Comparison of ENCODE assay signal across 8 cellular contexts in the genomic region with DNA sequence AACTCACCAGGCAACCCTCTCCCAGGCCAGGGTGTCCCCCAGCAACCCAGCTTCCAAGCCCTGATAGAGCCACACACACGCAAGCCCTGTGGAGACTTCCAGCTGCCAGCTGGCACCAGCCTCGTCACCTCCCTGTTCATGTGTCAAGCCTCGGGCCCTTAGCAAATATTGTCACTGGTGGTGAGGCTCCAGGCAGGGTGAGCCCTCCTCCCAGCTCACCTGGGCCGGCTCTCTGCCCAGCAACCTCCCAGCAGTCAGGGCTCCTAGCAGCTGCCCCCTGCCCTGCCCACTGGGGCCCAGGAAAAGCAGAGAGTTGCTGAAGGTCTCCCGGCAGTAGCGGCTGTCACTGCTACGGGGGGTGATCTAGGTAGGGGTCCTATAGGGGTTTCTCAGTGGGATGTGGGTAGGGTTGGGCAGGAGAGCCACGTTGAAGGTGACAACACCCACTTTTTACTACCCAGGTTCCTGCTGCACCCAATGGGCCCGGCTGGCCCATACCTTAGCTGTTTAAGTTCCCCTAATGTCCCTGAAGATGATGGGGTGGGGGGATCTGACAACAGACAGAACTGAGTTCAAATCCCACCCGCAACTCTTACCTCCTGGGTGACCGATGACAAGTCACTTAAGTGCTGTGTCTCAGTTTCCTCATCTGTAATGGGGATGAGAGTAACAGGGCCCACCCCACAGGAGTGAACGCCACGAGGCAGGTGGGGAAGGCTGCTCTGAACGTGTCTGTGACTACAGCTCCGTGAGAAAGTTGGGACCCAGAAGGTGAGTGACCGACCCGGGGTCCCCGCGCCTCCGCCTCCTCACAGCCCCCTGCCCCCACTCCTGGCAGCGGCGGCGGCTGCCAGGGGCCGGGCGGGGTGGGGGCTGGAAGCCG. TPM values are rescaled to one million over a fixed set of nuclear protein-coding genes. Genes with fewer than 3 reads are reported as not detected.
DNase-seq lines count a peak whose midpoint lies in the region; ATAC-seq and TF ChIP-seq lines count a peak whose summit lies in the region.

No MANE protein-coding gene starts in this region.

- 96% methylated on average over 4 of the region's 26 CpGs; no CpG with 5 or more reads in 1 of the 2 experiments for WGBS in IMR-90 (ENCODE audit: extremely low coverage in 2 of 2, insufficient read length in 1 of 2), 2 experiments
- WGBS in right lobe of liver (ENCODE audit: insufficient coverage, low coverage, low lambda C conversion rate, missing lambda C conversion rate), result 31% methylated on average over 8 of the region's 26 CpGs

- H3K9me3 Mint-ChIP-seq in brain, result peaks cover 0 to 8% (median 0%) of the 10 kb centered on the region in 5 experiments

- no peaks in the 10 kb centered on the region for H3K9me3 ChIP-seq in IMR-90 (ENCODE audit: control insufficient read depth, insufficient read depth, low read length)
- H3K9me3 ChIP-seq in right lobe of liver, result no peaks in the 10 kb centered on the region

- H2AK9ac ChIP-seq in IMR-90 (replicated peaks; ENCODE audit: low read depth, low read length, poor library complexity), result no peak overlapping the region

- H3K36me3 Mint-ChIP-seq in brain, result no peaks in the 10 kb centered on the region

- no peak overlapping the region for H2BK5ac ChIP-seq in IMR-90 (ENCODE audit: low read depth, low read length, poor library complexity, severe bottlenecking)

- H3K56ac ChIP-seq in IMR-90 (ENCODE audit: extremely low read depth, insufficient read depth, low read length), result no peak overlapping the region

- H3K4ac ChIP-seq in IMR-90 (ENCODE audit: low read depth, low read length), result no peak overlapping the region

- H4K5ac ChIP-seq in IMR-90 (ENCODE audit: low read depth, low read length), result no peak overlapping the region

- TF ChIP-seq POLR2A in IMR-90 (IDR thresholded peaks at IDR 0.05; ENCODE audit: low read depth, low read length) (no peak), right lobe of liver (IDR thresholded peaks at IDR 0.05) (peak; percentile 58)

- H3K79me1 ChIP-seq in IMR-90 (ENCODE audit: low read depth in 1 of 2, low read length in 2 of 2), result no peaks in the 10 kb centered on the region

- peak overlapping the region; percentile 44 to 72 (median 67) for H3K4me3 Mint-ChIP-seq in brain

- H3K27ac Mint-ChIP-seq in brain, result peak overlapping the region in 1 of 5 experiments; percentile 20

- peak overlapping the region; percentile 34 for H2AFZ ChIP-seq in IMR-90 (replicated peaks; ENCODE audit: low read length, poor library complexity)

- H3K27me3 Mint-ChIP-seq in brain, result peaks cover 29% of the 10 kb centered on the region

- H2AK5ac ChIP-seq in IMR-90 (ENCODE audit: low read depth, low read length), result peak overlapping the region; percentile 70; the same call in 1 of the 2 replicates

- ATAC-seq in IMR-90 (ENCODE audit: low read depth) (no peak), right lobe of liver (peak; percentile 94 to 98 (median 98)), GM21526 (IDR thresholded peaks at IDR 0.05; ENCODE audit: low FRiP score, unreplicated experiment) (no peak), GM21390 (IDR thresholded peaks at IDR 0.05; ENCODE audit: unreplicated experiment) (no peak), HG03097 (IDR thresholded peaks at IDR 0.05; ENCODE audit: low FRiP score, unreplicated experiment) (no peak)

- H3K36me3 ChIP-seq in IMR-90 (ENCODE audit: control insufficient read depth, insufficient read depth, low read length), result no peaks in the 10 kb centered on the region
- no peaks in the 10 kb centered on the region for H3K36me3 ChIP-seq in right lobe of liver

- H3K27me3 ChIP-seq in IMR-90 (ENCODE audit: control insufficient read depth, insufficient read depth, low read length) (0 out of 2 replicates have a peak, but pooled peaks cover 3% of the 10 kb centered on the region), right lobe of liver (no peaks in the 10 kb centered on the region)

- H3K9ac ChIP-seq in IMR-90 (ENCODE audit: low read depth, low read length), result no peak overlapping the region

- peaks cover 4% of the 10 kb centered on the region for H3K9me1 ChIP-seq in IMR-90 (ENCODE audit: insufficient read depth, low read length)

- no peaks in the 10 kb centered on the region for H4K20me1 ChIP-seq in IMR-90 (ENCODE audit: insufficient read depth, low read length)

- no peak overlapping the region for H2BK20ac ChIP-seq in IMR-90 (ENCODE audit: low read depth, low read length)

- DNase-seq in IMR-90 (no peak), right lobe of liver (peak; percentile 86 to 92 (median 92)), AG20443 (ENCODE audit: low spot score) (no peak)

- no peak overlapping the region; the same call in 2 of the 3 replicates for H2BK15ac ChIP-seq in IMR-90 (ENCODE audit: low read depth, low read length)

- no peak overlapping the region; the same call in 1 of the 2 replicates for H3K4me2 ChIP-seq in IMR-90 (ENCODE audit: low read depth, low read length)

- POLR2A ChIA-PET in IMR-90 (lab: Charles Lee; ENCODE audit: unreplicated experiment), result no interaction called here

- dilution Hi-C loops in IMR-90 (cut with HindIII; ENCODE audit: low sequenced_read_pairs, unreplicated experiment), result no loop called here

- no peak overlapping the region for H3K14ac ChIP-seq in IMR-90 (replicated peaks; ENCODE audit: low read depth, low read length)

- intact Hi-C loops in IMR-90 (cut with micrococcal nuclease), result no loop called here
- intact Hi-C loops in right lobe of liver (cut with DNase I), result no loop called here

- no TSS peak for BruUV-seq in IMR-90 (replicated peaks; lab: Mats Ljungman, UMichigan)

- H3K4me1 ChIP-seq in IMR-90 (ENCODE audit: control insufficient read depth, insufficient read depth, low read length), result peaks cover 12% of the 10 kb centered on the region
- peaks cover 0 to 13% (median 3%) of the 10 kb centered on the region in 4 donors for H3K4me1 ChIP-seq in right lobe of liver

- H3K27ac ChIP-seq in 22Rv1, result peak overlapping the region; percentile 80
- no peak overlapping the region for H3K27ac ChIP-seq in IMR-90 (ENCODE audit: insufficient read depth, low read length)
- no peak overlapping the region for H3K27ac ChIP-seq in right lobe of liver

- no peak overlapping the region for H3K18ac ChIP-seq in IMR-90 (ENCODE audit: low read depth, low read length)

- H4K8ac ChIP-seq in IMR-90 (ENCODE audit: low read depth in 2 of 2, low read length in 2 of 2), result 0 out of 4 replicates have a peak overlapping the region, but pooled peaks of 1 of the 2 experiments have one; percentile 12

- no peak for TF ChIP-seq CTCF in 22Rv1 (IDR thresholded peaks at IDR 0.05)
- TF ChIP-seq CTCF in IMR-90 (conservative IDR thresholded peaks at IDR 0.05; ENCODE audit: low read depth, low read length), result no peak
- TF ChIP-seq CTCF in brain (conservative IDR thresholded peaks at IDR 0.05), result no peak
- no peak for TF ChIP-seq CTCF in right lobe of liver (IDR thresholded peaks at IDR 0.05)

- no peak overlapping the region for H4K91ac ChIP-seq in IMR-90 (ENCODE audit: insufficient read depth, low read depth, low read length)

- no peak overlapping the region for H2BK120ac ChIP-seq in IMR-90 (ENCODE audit: low read depth, low read length)

- peaks cover 15% of the 10 kb centered on the region for H3K4me1 Mint-ChIP-seq in brain

- in situ Hi-C loops in IMR-90 (cut with MboI; ENCODE audit: low sequenced_read_pairs), result no loop called here

- no peak for TF ChIP-seq RAD21 in IMR-90 (IDR thresholded peaks at IDR 0.05; ENCODE audit: low read length)

- H3K4me3 ChIP-seq in IMR-90 (ENCODE audit: insufficient read depth, low read depth, low read length) (no peak overlapping the region), right lobe of liver (peak overlapping the region in 2 of 3 donors; percentile 19 to 20)

- CTCF ChIA-PET in IMR-90 (lab: Yijun Ruan, JAX), result interaction anchor here (0.6 kb wide), 1 partner anchor 83 kb away, joined by 4 read pairs; no protein-coding TSS in a partner anchor

- peak overlapping the region; percentile 59 for H3K23ac ChIP-seq in IMR-90 (ENCODE audit: low read depth, low read length)

TF ChIP-seq in IMR-90, 13 proteins besides CTCF, POLR2A, EP300 and RAD21 (continues in another document):
- TF ChIP-seq SMC3 (IDR thresholded peaks at IDR 0.05; ENCODE audit: low read depth, low read length) (no peak), RFX5 (IDR thresholded peaks at IDR 0.05; ENCODE audit: low read depth, low read length) (no peak), CEBPB (IDR thresholded peaks at IDR 0.05; ENCODE audit: low read depth, low read length) (no peak), BHLHE40 (IDR thresholded peaks at IDR 0.05; ENCODE audit: low read depth, low read length) (no peak), NFE2L2 (IDR thresholded peaks at IDR 0.05; ENCODE audit: low read depth, low read length) (no peak), ELK1 (IDR thresholded peaks at IDR 0.05; ENCODE audit: borderline replicate concordance, low read depth, low read length) (no peak), RCOR1 (IDR thresholded peaks at IDR 0.05; ENCODE audit: insufficient replicate concordance, low read length) (no peak), MXI1 (IDR thresholded peaks at IDR 0.05; ENCODE audit: borderline replicate concordance, low read depth, low read length) (no peak), MAZ (IDR thresholded peaks at IDR 0.05; ENCODE audit: borderline replicate concordance, low read depth, low read length) (no peak), USF2 (IDR thresholded peaks at IDR 0.05; ENCODE audit: low read depth, low read length) (no peak), MAFK (IDR thresholded peaks at IDR 0.05; ENCODE audit: low read depth, low read length) (no peak)

RNA-seq across cellular contexts. Expression of gene TTC39A, which starts 0.7 kb away (rescaled TPM):
- total RNA-seq in IMR-90 (2012; rRNA removed) (0.28 and 0.72 TPM in 2 replicates), right lobe of liver (1 to 10 TPM in 5 of 6 experiments, under 1 TPM in 1; 0.34 to 8.5 (median 3.4) TPM)
- polyA plus RNA-seq in IMR-90 (2012; rRNA removed) (0.62 and 0.79 TPM in 2 replicates), brain (ENCODE audit: insufficient read depth, low read depth, low replicate concordance) (4.8 TPM)
- polyA plus RNA-seq in IMR-90 (2012; cell fraction: cytosol; rRNA removed), result 0.08 and 0.42 TPM in 2 replicates
- 0.40 and 0.60 TPM in 2 replicates for polyA plus RNA-seq in IMR-90 (2012; cell fraction: nucleus; rRNA removed; ENCODE audit: low replicate concordance)

Comparison
In these comparisons a context has a peak if more than half of its experiments do, and no peak if none do; other contexts are left out.
1. ATAC-seq: peak in right lobe of liver (4 of 4); none in IMR-90 (single experiment), GM21526 (single experiment), GM21390 (single experiment) and HG03097 (single experiment).
2. DNase-seq: peak in right lobe of liver (3 of 3); none in IMR-90 (single experiment) and AG20443 (single experiment).